In genomic region chr2:96304606-96305005, GRCh38 we compare ENCODE assay signal across 8 cellular contexts. TPM values are rescaled to one million over a fixed set of nuclear protein-coding genes. Genes with fewer than 3 reads are reported as not detected.
DNase-seq lines count a peak whose midpoint lies in the region; ATAC-seq, FAIRE-seq and TF ChIP-seq lines count a peak whose summit lies in the region.

No MANE protein-coding gene starts in this region.

- no peak for FAIRE-seq in small intestine (lab: Jason Lieb, UNC)

- no peak for TF ChIP-seq CTCF in BE2C (IDR thresholded peaks at IDR 0.05; ENCODE audit: low read depth, low read length)
- TF ChIP-seq CTCF in Loucy (conservative IDR thresholded peaks at IDR 0.05; ENCODE audit: low read length), result no peak
- no peak for TF ChIP-seq CTCF in GM13977 (IDR thresholded peaks at IDR 0.05; ENCODE audit: extremely low read depth, insufficient read depth, missing control alignments)

- H3K4me1 Mint-ChIP-seq in dendritic cell treated with granulocyte-macrophage colony-stimulating factor and Interleukin-4, amounts not matched to agents 40 ng/mL and 50 ng/mL, for 4 days (ENCODE audit: low read depth), result peaks cover 71% of the 10 kb centered on the region
- H3K4me1 Mint-ChIP-seq in natural killer cell treated with Interleukin-12 subunit alpha and Interleukin-12 subunit beta and Interleukin-15 and Interleukin-18, amount 100 ng/mL, for 72 hours (ENCODE audit: low read depth in 2 of 2), result peaks cover 45 to 46% of the 10 kb centered on the region in 2 donors

- no peaks in the 10 kb centered on the region for H3K27me3 ChIP-seq in BE2C
- no peaks in the 10 kb centered on the region for H3K27me3 ChIP-seq in Loucy (ENCODE audit: insufficient read depth, low read length, poor library complexity, severe bottlenecking)
- H3K27me3 ChIP-seq in small intestine (ENCODE audit: control insufficient read depth in 2 of 2, insufficient read depth in 2 of 2, low read length in 2 of 2), result no peaks in the 10 kb centered on the region

- H3K9me3 ChIP-seq in BE2C, result no peaks in the 10 kb centered on the region
- no peaks in the 10 kb centered on the region for H3K9me3 ChIP-seq in Loucy (ENCODE audit: insufficient read depth, low read depth, low read length)
- no peaks in the 10 kb centered on the region for H3K9me3 ChIP-seq in small intestine (ENCODE audit: control insufficient read depth, low read depth)

- H3K27me3 Mint-ChIP-seq in dendritic cell treated with granulocyte-macrophage colony-stimulating factor and Interleukin-4, amounts not matched to agents 40 ng/mL and 50 ng/mL, for 4 days, result no peaks in the 10 kb centered on the region
- no peaks in the 10 kb centered on the region for H3K27me3 Mint-ChIP-seq in natural killer cell treated with Interleukin-12 subunit alpha and Interleukin-12 subunit beta and Interleukin-15 and Interleukin-18, amount 100 ng/mL, for 72 hours

- H3K9me3 Mint-ChIP-seq in dendritic cell treated with granulocyte-macrophage colony-stimulating factor and Interleukin-4, amounts not matched to agents 40 ng/mL and 50 ng/mL, for 4 days, result no peaks in the 10 kb centered on the region
- H3K9me3 Mint-ChIP-seq in natural killer cell treated with Interleukin-12 subunit alpha and Interleukin-12 subunit beta and Interleukin-15 and Interleukin-18, amount 100 ng/mL, for 72 hours, result no peaks in the 10 kb centered on the region

- peak overlapping the region; percentile 93 for H3K9ac ChIP-seq in Loucy (ENCODE audit: low read depth, low read length, poor library complexity, severe bottlenecking)

- intact Hi-C loops in dendritic cell treated with granulocyte-macrophage colony-stimulating factor and Interleukin-4, amounts not matched to agents 40 ng/mL and 50 ng/mL, for 4 days (cut with micrococcal nuclease), result loop anchor here (2.0 to 5.0 kb wide), 3 partner anchors 16 to 204 kb away; no protein-coding TSS in a partner anchor

- ATAC-seq in natural killer cell treated with Interleukin-12 subunit alpha and Interleukin-12 subunit beta and Interleukin-15 and Interleukin-18, amount 100 ng/mL, for 72 hours, result no peak
- no peak for ATAC-seq in HG03457 (IDR thresholded peaks at IDR 0.05; ENCODE audit: unreplicated experiment)

- H4K20me1 ChIP-seq in Loucy (ENCODE audit: insufficient read depth, low read length, poor library complexity, severe bottlenecking), result peaks cover 49% of the 10 kb centered on the region

- H3K4me2 ChIP-seq in Loucy (ENCODE audit: low read depth, low read length, poor library complexity, severe bottlenecking), result peak overlapping the region; percentile 97

- H3K79me2 ChIP-seq in Loucy (ENCODE audit: insufficient read depth, low read length), result peaks cover 67% of the 10 kb centered on the region

- H3K4me1 ChIP-seq in BE2C (no peaks in the 10 kb centered on the region; the same call in 1 of the 2 replicates), Loucy (ENCODE audit: insufficient read depth, low read length, poor library complexity, severe bottlenecking) (peaks cover 47% of the 10 kb centered on the region), small intestine (ENCODE audit: control insufficient read depth in 2 of 2, insufficient read depth in 1 of 2, low read depth in 1 of 2, low read length in 1 of 2) (peaks cover 2 to 4% of the 10 kb centered on the region in 2 donors)

- H3K4me3 Mint-ChIP-seq in dendritic cell treated with granulocyte-macrophage colony-stimulating factor and Interleukin-4, amounts not matched to agents 40 ng/mL and 50 ng/mL, for 4 days, result peak overlapping the region; percentile 94
- H3K4me3 Mint-ChIP-seq in natural killer cell treated with Interleukin-12 subunit alpha and Interleukin-12 subunit beta and Interleukin-15 and Interleukin-18, amount 100 ng/mL, for 72 hours, result peak overlapping the region; percentile 96

- no peaks in the 10 kb centered on the region for H3F3A ChIP-seq in Loucy (ENCODE audit: low read depth)

- DNase-seq in BE2C (no peak), small intestine (no peak), GM13977 (ENCODE audit: low spot score) (no peak), amniotic stem cell (lab: John Stamatoyannopoulos, UW) (no peak)
- DNase-seq in natural killer cell treated with Interleukin-12 subunit alpha and Interleukin-12 subunit beta and Interleukin-15 and Interleukin-18, amount 100 ng/mL, for 72 hours (ENCODE audit: low spot score), result no peak

- H3K27ac Mint-ChIP-seq in dendritic cell treated with granulocyte-macrophage colony-stimulating factor and Interleukin-4, amounts not matched to agents 40 ng/mL and 50 ng/mL, for 4 days, result peak overlapping the region; percentile 96
- H3K27ac Mint-ChIP-seq in natural killer cell treated with Interleukin-12 subunit alpha and Interleukin-12 subunit beta and Interleukin-15 and Interleukin-18, amount 100 ng/mL, for 72 hours, result peak overlapping the region; percentile 98

- H2AFZ ChIP-seq in Loucy (ENCODE audit: low read length), result no peak overlapping the region

- in situ Hi-C loops in GM13977 (cut with MboI; ENCODE audit: low pct_unique_long_range_greater_than_20kb, low sequenced_read_pairs, unreplicated experiment), result no loop called here

- H3K36me3 ChIP-seq in BE2C, result peaks cover 35% of the 10 kb centered on the region
- peaks cover 37% of the 10 kb centered on the region; the same call in 1 of the 2 replicates for H3K36me3 ChIP-seq in Loucy (ENCODE audit: insufficient read depth, low read length)
- H3K36me3 ChIP-seq in small intestine (ENCODE audit: control insufficient read depth in 2 of 2, insufficient read depth in 2 of 2, low read length in 2 of 2), result peaks cover 12 to 18% of the 10 kb centered on the region in 2 donors

- 58 to 65% (median 62%) methylated on average over 11 of the region's 11 CpGs for WGBS in small intestine, 3 donors

- peaks cover 98% of the 10 kb centered on the region for H3K36me3 Mint-ChIP-seq in dendritic cell treated with granulocyte-macrophage colony-stimulating factor and Interleukin-4, amounts not matched to agents 40 ng/mL and 50 ng/mL, for 4 days (ENCODE audit: low read depth)
- peaks cover 36% of the 10 kb centered on the region for H3K36me3 Mint-ChIP-seq in natural killer cell treated with Interleukin-12 subunit alpha and Interleukin-12 subunit beta and Interleukin-15 and Interleukin-18, amount 100 ng/mL, for 72 hours

- H3K9me2 ChIP-seq in Loucy (replicated peaks; ENCODE audit: low read depth, low read length), result no peaks in the 10 kb centered on the region

- H3K27ac ChIP-seq in small intestine (ENCODE audit: low read depth in 1 of 2, low read length in 1 of 2), result no peak overlapping the region

- peak overlapping the region; percentile 97 for H3K4me3 ChIP-seq in BE2C (ENCODE audit: low read depth, low read length)
- H3K4me3 ChIP-seq in Loucy (ENCODE audit: low read length, poor library complexity, severe bottlenecking), result peak overlapping the region; percentile 80
- peak overlapping the region in 1 of 2 donors; percentile 83 for H3K4me3 ChIP-seq in small intestine (ENCODE audit: low read depth in 1 of 2, low read length in 2 of 2)

RNA-seq across cellular contexts. Expression of gene SNRNP200, which starts 0.7 kb away (rescaled TPM):
- polyA plus RNA-seq in BE2C (2012; ENCODE audit: insufficient read depth, insufficient read length, low read depth), result 297 TPM
- 100 to 1,000 TPM; 166 to 201 TPM for total RNA-seq in natural killer cell treated with Interleukin-12 subunit alpha and Interleukin-12 subunit beta and Interleukin-15 and Interleukin-18, amount 100 ng/mL, for 72 hours
- polyA plus RNA-seq in small intestine, result 10 to 100 TPM; 55.4 to 72.0 (median 61.7) TPM

RNA-seq across cellular contexts. Expression of gene ITPRIPL1, which starts 20.5 kb away (rescaled TPM):
- polyA plus RNA-seq in BE2C (2012; ENCODE audit: insufficient read depth, insufficient read length, low read depth), result 10.0 TPM
- total RNA-seq in natural killer cell treated with Interleukin-12 subunit alpha and Interleukin-12 subunit beta and Interleukin-15 and Interleukin-18, amount 100 ng/mL, for 72 hours, result 10 to 100 TPM; 48.2 to 62.2 TPM
- polyA plus RNA-seq in small intestine, result under 1 TPM in 2 of 3 donors, not detected in 1; 0.27 to 0.92 TPM

RNA-seq across cellular contexts. Expression of gene NCAPH, which starts 31.0 kb away (rescaled TPM):
- polyA plus RNA-seq in BE2C (2012; ENCODE audit: insufficient read depth, insufficient read length, low read depth), result 5.3 TPM
- total RNA-seq in natural killer cell treated with Interleukin-12 subunit alpha and Interleukin-12 subunit beta and Interleukin-15 and Interleukin-18, amount 100 ng/mL, for 72 hours, result 100 to 1,000 TPM in 1 of 2 donors, 10 to 100 TPM in 1; 26.5 to 102 TPM
- 10 to 100 TPM in 1 of 3 donors, 1 to 10 TPM in 2; 1.6 to 16.7 (median 1.8) TPM for polyA plus RNA-seq in small intestine

RNA-seq across cellular contexts. Expression of gene CIAO1, which starts 38.6 kb away (rescaled TPM):
- polyA plus RNA-seq in BE2C (2012; ENCODE audit: insufficient read depth, insufficient read length, low read depth), result 73.9 TPM
- total RNA-seq in natural killer cell treated with Interleukin-12 subunit alpha and Interleukin-12 subunit beta and Interleukin-15 and Interleukin-18, amount 100 ng/mL, for 72 hours, result 100 to 1,000 TPM in 1 of 2 donors, 10 to 100 TPM in 1; 98.0 to 108 TPM
- 10 to 100 TPM; 50.3 to 59.9 (median 53.2) TPM for polyA plus RNA-seq in small intestine

RNA-seq across cellular contexts. Expression of gene TMEM127, which starts 38.8 kb away (rescaled TPM):
- polyA plus RNA-seq in BE2C (2012; ENCODE audit: insufficient read depth, insufficient read length, low read depth), result 16.8 TPM
- 10 to 100 TPM; 41.4 to 49.4 TPM for total RNA-seq in natural killer cell treated with Interleukin-12 subunit alpha and Interleukin-12 subunit beta and Interleukin-15 and Interleukin-18, amount 100 ng/mL, for 72 hours
- 10 to 100 TPM; 12.1 to 27.6 (median 14.6) TPM for polyA plus RNA-seq in small intestine
